In genomic region chr10:103452714-103453230, GRCh38 we compare ENCODE assay signal across 10 cellular contexts. TPM values are rescaled to one million over a fixed set of nuclear protein-coding genes. Genes with fewer than 3 reads are reported as not detected.
A peak's percentile ranks its signal among the peaks of the same experiment; 100 is the strongest.
DNase-seq lines count a peak whose midpoint lies in the region; ATAC-seq, FAIRE-seq and TF ChIP-seq lines count a peak whose summit lies in the region.
"Had no signal": no experiment of that assay in that cellular context is flagged by ENCODE, and none has a peak within 500 bp of the region (broad histone marks: within the 10 kb centered on the region; RNA-seq: fewer than 3 reads in every experiment).

No MANE protein-coding gene starts in this region.

- H3K27ac Mint-ChIP-seq in activated naive CD8-positive, alpha-beta T cell: no peak overlapping the region
- no peak overlapping the region for H3K27ac Mint-ChIP-seq in activated naive CD8-positive, alpha-beta T cell treated with anti-CD3 and anti-CD28 coated beads for 36 hours
- H3K27ac Mint-ChIP-seq in astrocyte (ENCODE audit: unreplicated experiment): no peak overlapping the region

- no peaks in the 10 kb centered on the region for H3K36me3 ChIP-seq in astrocyte (ENCODE audit: insufficient read depth, low read length)
- peaks cover 14 to 22% of the 10 kb centered on the region in 2 experiments for H3K36me3 ChIP-seq in mesenchymal stem cell (ENCODE audit: control insufficient read depth in 1 of 2, insufficient read depth in 2 of 2, low read depth in 1 of 2, low read length in 2 of 2)
- H3K36me3 ChIP-seq in uterus: no peaks in the 10 kb centered on the region

- no peaks in the 10 kb centered on the region for H3K79me2 ChIP-seq in astrocyte (ENCODE audit: insufficient read depth, low read length)

- H2BK12ac ChIP-seq in mesenchymal stem cell (ENCODE audit: low read length in 2 of 2): peak overlapping the region in 1 of 2 experiments; percentile 50

- H3K36me3 Mint-ChIP-seq in activated naive CD8-positive, alpha-beta T cell: no peaks in the 10 kb centered on the region
- peaks cover 2% of the 10 kb centered on the region for H3K36me3 Mint-ChIP-seq in activated naive CD8-positive, alpha-beta T cell treated with anti-CD3 and anti-CD28 coated beads for 36 hours
- peaks cover 22% of the 10 kb centered on the region for H3K36me3 Mint-ChIP-seq in astrocyte (ENCODE audit: low read depth, unreplicated experiment)

- H3K4me3 ChIP-seq in astrocyte (ENCODE audit: insufficient read depth, low read depth, low read length) (no peak overlapping the region), mesenchymal stem cell (ENCODE audit: insufficient read depth in 1 of 2, low read depth in 1 of 2, low read length in 2 of 2) (peak overlapping the region; percentile 43 to 98), uterus (peak overlapping the region; percentile 54 to 82)
- H3K4me3 ChIP-seq: SJSA1 had no signal

- H3K27ac ChIP-seq in astrocyte (ENCODE audit: low read depth, low read length) (no peak overlapping the region), mesenchymal stem cell (ENCODE audit: low read length, poor library complexity, severe bottlenecking) (no peak overlapping the region), uterus (peak overlapping the region; percentile 91 to 94)
- H3K27ac ChIP-seq: SJSA1 had no signal

- H3K14ac ChIP-seq in mesenchymal stem cell (ENCODE audit: low read length in 2 of 2): no peak overlapping the region

- H3K23ac ChIP-seq in mesenchymal stem cell (ENCODE audit: low read length in 2 of 2): peak overlapping the region in 1 of 2 experiments; percentile 18

- H3K4me3 Mint-ChIP-seq in activated naive CD8-positive, alpha-beta T cell: peak overlapping the region; percentile 87
- no peak overlapping the region for H3K4me3 Mint-ChIP-seq in activated naive CD8-positive, alpha-beta T cell treated with anti-CD3 and anti-CD28 coated beads for 36 hours
- no peak overlapping the region for H3K4me3 Mint-ChIP-seq in astrocyte (ENCODE audit: unreplicated experiment)

- H4K91ac ChIP-seq in mesenchymal stem cell (ENCODE audit: low read length): peak overlapping the region; percentile 94

- FAIRE-seq in astrocyte (lab: Jason Lieb, UNC): no peak

- H3K9me3 Mint-ChIP-seq in activated naive CD8-positive, alpha-beta T cell (ENCODE audit: low read depth): no peaks in the 10 kb centered on the region
- H3K9me3 Mint-ChIP-seq in activated naive CD8-positive, alpha-beta T cell treated with anti-CD3 and anti-CD28 coated beads for 36 hours: no peaks in the 10 kb centered on the region
- peaks cover 2% of the 10 kb centered on the region for H3K9me3 Mint-ChIP-seq in astrocyte (ENCODE audit: unreplicated experiment)

- intact Hi-C loops in uterus (cut with DNase I; ENCODE audit: low total_unique reads): no loop called here

- 40% methylated on average over 11 of the region's 16 CpGs for WGBS in mesenchymal stem cell

- ATAC-seq in HG03442 (IDR thresholded peaks at IDR 0.05; ENCODE audit: unreplicated experiment) (no peak), HG03039 (IDR thresholded peaks at IDR 0.05; ENCODE audit: unreplicated experiment) (no peak)

- H3K9ac ChIP-seq in astrocyte (ENCODE audit: low read length) (peak overlapping the region; percentile 54), mesenchymal stem cell (ENCODE audit: low read length) (peak overlapping the region; percentile 95)

- H2AK5ac ChIP-seq in mesenchymal stem cell (ENCODE audit: low read length, severe bottlenecking): no peak overlapping the region

- H4K20me1 ChIP-seq in astrocyte (ENCODE audit: insufficient read depth, low read length): peaks cover 23% of the 10 kb centered on the region

- no peaks in the 10 kb centered on the region for H3K27me3 Mint-ChIP-seq in activated naive CD8-positive, alpha-beta T cell
- no peaks in the 10 kb centered on the region for H3K27me3 Mint-ChIP-seq in activated naive CD8-positive, alpha-beta T cell treated with anti-CD3 and anti-CD28 coated beads for 36 hours
- H3K27me3 Mint-ChIP-seq in astrocyte (ENCODE audit: low read depth, unreplicated experiment): peaks cover 4% of the 10 kb centered on the region

- peak overlapping the region in 1 of 2 experiments; percentile 35 for H3K4ac ChIP-seq in mesenchymal stem cell (ENCODE audit: low read depth in 1 of 2, low read length in 2 of 2)

- H2BK120ac ChIP-seq in mesenchymal stem cell (ENCODE audit: low read depth, low read length): no peak overlapping the region

- H3K4me1 Mint-ChIP-seq in activated naive CD8-positive, alpha-beta T cell (ENCODE audit: low read depth): peaks cover 37% of the 10 kb centered on the region
- peaks cover 23% of the 10 kb centered on the region for H3K4me1 Mint-ChIP-seq in activated naive CD8-positive, alpha-beta T cell treated with anti-CD3 and anti-CD28 coated beads for 36 hours
- H3K4me1 Mint-ChIP-seq in astrocyte (ENCODE audit: low read depth, unreplicated experiment): peaks cover 14% of the 10 kb centered on the region

- H3K79me1 ChIP-seq in mesenchymal stem cell (replicated peaks; ENCODE audit: low read length, poor library complexity, severe bottlenecking): peaks cover 7% of the 10 kb centered on the region

- no peak overlapping the region for H2BK5ac ChIP-seq in mesenchymal stem cell (ENCODE audit: low read depth, low read length, poor library complexity, severe bottlenecking)

- no peak overlapping the region for H2BK15ac ChIP-seq in mesenchymal stem cell (ENCODE audit: low read depth, poor library complexity, severe bottlenecking)

- H3K4me2 ChIP-seq in astrocyte (ENCODE audit: low read length): peak overlapping the region; percentile 85
- H3K4me2 ChIP-seq in mesenchymal stem cell (ENCODE audit: low read length, poor library complexity, severe bottlenecking): peak overlapping the region; percentile 71

- H3K9me3 ChIP-seq in astrocyte (ENCODE audit: insufficient read depth, low read depth, low read length) (no peaks in the 10 kb centered on the region), mesenchymal stem cell (ENCODE audit: control insufficient read depth, low read length) (no peaks in the 10 kb centered on the region), uterus (no peaks in the 10 kb centered on the region)
- H3K9me3 ChIP-seq: SJSA1 had no signal

- TF ChIP-seq CTCF in astrocyte (IDR thresholded peaks at IDR 0.05; ENCODE audit: insufficient read depth, low read depth, low read length) (no peak), uterus (IDR thresholded peaks at IDR 0.05) (no peak)

- H4K8ac ChIP-seq in mesenchymal stem cell (ENCODE audit: low read length): peak overlapping the region; percentile 99

- no peak for TF ChIP-seq POLR2A in uterus (IDR thresholded peaks at IDR 0.05)

- H3K18ac ChIP-seq in mesenchymal stem cell (ENCODE audit: low read depth in 1 of 2, low read length in 2 of 2): peak overlapping the region; percentile 67 to 85

- H3K27me3 ChIP-seq in astrocyte (ENCODE audit: insufficient read depth, low read length) (no peaks in the 10 kb centered on the region), mesenchymal stem cell (ENCODE audit: control insufficient read depth in 1 of 2, insufficient read depth in 1 of 2, low read length in 2 of 2) (no peaks in the 10 kb centered on the region), uterus (no peaks in the 10 kb centered on the region)
- H3K27me3 ChIP-seq: SJSA1 had no signal

- DNase-seq in activated naive CD8-positive, alpha-beta T cell treated with anti-CD3 and anti-CD28 coated beads for 36 hours: no peak
- DNase-seq in astrocyte (ENCODE audit: low read depth) (no peak), mesenchymal stem cell (no peak), uterus (no peak), SIG-M5 (lab: John Stamatoyannopoulos, UW) (no peak)

- H3K4me1 ChIP-seq in astrocyte (ENCODE audit: insufficient read depth, low read length): peaks cover 27% of the 10 kb centered on the region
- H3K4me1 ChIP-seq in mesenchymal stem cell (ENCODE audit: control insufficient read depth, insufficient read depth, low read depth, low read length): peaks cover 16% of the 10 kb centered on the region
- H3K4me1 ChIP-seq in uterus: peaks cover 4 to 26% of the 10 kb centered on the region in 2 donors
- H3K4me1 ChIP-seq: SJSA1 had no signal

- H2AFZ ChIP-seq in astrocyte (ENCODE audit: low read depth, low read length): peak overlapping the region; percentile 71
- H2AFZ ChIP-seq in mesenchymal stem cell (ENCODE audit: low read depth, low read length): peak overlapping the region; percentile 69

RNA-seq across cellular contexts. Expression of gene CALHM2, which starts 0.6 kb away (rescaled TPM):
- 1 to 10 TPM; 4.5 to 4.8 TPM for total RNA-seq in activated naive CD8-positive, alpha-beta T cell treated with anti-CD3 and anti-CD28 coated beads for 36 hours
- total RNA-seq in astrocyte (1.2 and 1.4 TPM in 2 replicates), uterus (10 to 100 TPM; 29.7 to 98.7 (median 46.8) TPM)
- 8.7 TPM for polyA plus RNA-seq in mesenchymal stem cell (2013, experiment 1 of 2)
- polyA plus RNA-seq in mesenchymal stem cell (2013, experiment 2 of 2): 8.2 TPM
- total RNA-seq: SJSA1 had no signal

RNA-seq across cellular contexts. Expression of gene CALHM1, which starts 5.9 kb away (rescaled TPM):
- not detected for total RNA-seq in activated naive CD8-positive, alpha-beta T cell treated with anti-CD3 and anti-CD28 coated beads for 36 hours
- total RNA-seq in astrocyte: not detected in 2 replicates
- not detected for polyA plus RNA-seq in mesenchymal stem cell (2013, experiment 1 of 2)
- polyA plus RNA-seq in mesenchymal stem cell (2013, experiment 2 of 2): not detected
- total RNA-seq in uterus: not detected
- total RNA-seq: epithelial cell of proximal tubule, SJSA1 had no signal

RNA-seq across cellular contexts. Expression of gene CALHM3, which starts 26.3 kb away (rescaled TPM):
- not detected for total RNA-seq in activated naive CD8-positive, alpha-beta T cell treated with anti-CD3 and anti-CD28 coated beads for 36 hours
- total RNA-seq in astrocyte: not detected in 2 replicates
- polyA plus RNA-seq in mesenchymal stem cell (2013, experiment 1 of 2): not detected
- polyA plus RNA-seq in mesenchymal stem cell (2013, experiment 2 of 2): not detected
- total RNA-seq in uterus: not detected
- total RNA-seq: epithelial cell of proximal tubule, SJSA1 had no signal

RNA-seq across cellular contexts. Expression of gene NEURL1, which starts 40.7 kb away (rescaled TPM):
- total RNA-seq in activated naive CD8-positive, alpha-beta T cell treated with anti-CD3 and anti-CD28 coated beads for 36 hours: 1 to 10 TPM; 3.1 to 3.2 TPM
- total RNA-seq in astrocyte (1.4 and 1.5 TPM in 2 replicates), uterus (10 to 100 TPM in 2 of 4 donors, 1 to 10 TPM in 2; 3.8 to 46.1 (median 14.1) TPM)
- polyA plus RNA-seq in mesenchymal stem cell (2013, experiment 1 of 2): 0.01 TPM
- polyA plus RNA-seq in mesenchymal stem cell (2013, experiment 2 of 2): 0.04 TPM
- total RNA-seq: SJSA1 had no signal

RNA-seq across cellular contexts. Expression of gene PDCD11, which starts 56.3 kb away (rescaled TPM):
- total RNA-seq in activated naive CD8-positive, alpha-beta T cell treated with anti-CD3 and anti-CD28 coated beads for 36 hours: 10 to 100 TPM; 89.5 to 94.7 TPM
- total RNA-seq in astrocyte: 62.3 and 72.8 TPM in 2 replicates
- 10.6 TPM for polyA plus RNA-seq in mesenchymal stem cell (2013, experiment 1 of 2)
- polyA plus RNA-seq in mesenchymal stem cell (2013, experiment 2 of 2): 10.0 TPM
- 10 to 100 TPM in 2 of 4 donors, 1 to 10 TPM in 2; 7.4 to 39.0 (median 22.2) TPM for total RNA-seq in uterus

Comparison
In these comparisons a context has a peak if more than half of its experiments do, and no peak if none do; other contexts are left out.
1. H3K27ac ChIP-seq: peak in uterus (2 of 2); none in astrocyte (single experiment) and mesenchymal stem cell (single experiment).
2. RNA of gene CALHM2, which starts 0.6 kb away (total RNA-seq): 29.7 to 98.7 TPM in uterus; 4.5 to 4.8 TPM in activated naive CD8-positive, alpha-beta T cell treated with anti-CD3 and anti-CD28 coated beads for 36 hours and 1.2 to 1.4 TPM in astrocyte; every median in the first group is over 4 times any median in the second.